In the genomic region with DNA sequence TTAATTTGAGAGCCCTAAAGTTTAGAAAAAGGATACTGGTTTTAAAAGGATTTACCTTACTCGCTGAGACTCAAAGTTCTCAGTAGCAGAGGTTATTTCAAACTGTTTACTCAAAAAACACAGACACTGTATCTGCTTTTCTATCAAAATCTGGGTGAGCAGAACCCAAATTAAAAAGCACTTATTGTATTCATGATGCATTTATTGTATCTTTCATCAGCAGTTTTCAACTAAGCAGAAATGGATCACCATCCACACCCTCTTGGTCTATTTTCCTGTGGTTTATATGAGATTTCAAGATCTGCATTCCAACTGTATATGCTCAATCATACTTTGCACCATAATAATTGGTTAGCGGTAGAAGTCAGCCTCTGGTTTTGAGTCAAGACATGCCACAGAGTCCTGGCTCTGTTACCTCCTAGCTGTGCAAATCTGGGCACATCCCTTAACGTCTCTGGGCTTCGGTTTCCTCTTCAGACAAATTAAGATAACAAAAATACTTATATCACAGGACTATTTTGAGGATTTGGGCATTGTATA, we compare ENCODE assay signal across 23 cellular contexts.
DNase-seq lines count a peak whose midpoint lies in the region; ATAC-seq and TF ChIP-seq lines count a peak whose summit lies in the region.
"Had no signal": no experiment of that assay in that cellular context is flagged by ENCODE, and none has a peak within 500 bp of the region (broad histone marks: within the 10 kb centered on the region; RNA-seq: fewer than 3 reads in every experiment).

No MANE protein-coding gene starts in this region.

- in situ Hi-C loops in astrocyte of the spinal cord (cut with HindIII; ENCODE audit: low sequenced_read_pairs) = no loop called here

- peak; percentile 45 for DNase-seq in AG10803 (ENCODE audit: low read depth)
- DNase-seq in RWPE2 (ENCODE audit: low spot score) = no peak
- DNase-seq in astrocyte of the spinal cord (ENCODE audit: low read depth, low spot score) = peak; percentile 1
- DNase-seq in glomerular visceral epithelial cell (ENCODE audit: extremely low spot score) = peak; percentile 29
- no peak for DNase-seq in AG08396 (ENCODE audit: low spot score)
- no peak for DNase-seq in tibial artery
- no peak for DNase-seq in right atrium auricular region (ENCODE audit: low spot score)
- DNase-seq: BE2C; CD8-positive, alpha-beta memory T cell; DMS 273 treated with DMSO at 0.1 percent for 48 hours; DMS79 treated with DMSO at 0.1 percent for 48 hours; GF-D8; NCI-H1092 treated with DMSO at 0.1 percent for 48 hours; NCI-H1436 treated with DMSO at 0.1 percent for 48 hours; NCI-H187 treated with DMSO at 0.1 percent for 48 hours; NCI-H2107; NCI-H524; NCI-H82; SHP77 treated with DMSO at 0.1 percent for 48 hours had no signal

- no peak for TF ChIP-seq CTCF in AG10803 (conservative IDR thresholded peaks at IDR 0.05; ENCODE audit: low read length)
- TF ChIP-seq CTCF in RWPE2 (IDR thresholded peaks at IDR 0.05; ENCODE audit: poor library complexity, severe bottlenecking) = no peak
- TF ChIP-seq CTCF in astrocyte of the spinal cord (IDR thresholded peaks at IDR 0.05; ENCODE audit: low read depth, low read length) = no peak
- no peak for TF ChIP-seq CTCF in tibial artery (IDR thresholded peaks at IDR 0.05)
- no peak for TF ChIP-seq CTCF in right atrium auricular region (IDR thresholded peaks at IDR 0.05)

- H3K27ac ChIP-seq in RWPE2 (ENCODE audit: poor library complexity, severe bottlenecking) (no peak overlapping the region), tibial artery (no peak overlapping the region), right atrium auricular region (no peak overlapping the region)
- H3K27ac ChIP-seq: HL-60, RWPE1, SK-N-MC had no signal

- H3K36me3 ChIP-seq in RWPE2 (ENCODE audit: low read depth) (no peaks in the 10 kb centered on the region), tibial artery (no peaks in the 10 kb centered on the region), right atrium auricular region (no peaks in the 10 kb centered on the region)
- H3K36me3 ChIP-seq: BE2C had no signal

- H3K4me1 ChIP-seq in RWPE2 (ENCODE audit: insufficient read depth, poor library complexity, severe bottlenecking) (peaks cover 4% of the 10 kb centered on the region), tibial artery (no peaks in the 10 kb centered on the region), right atrium auricular region (no peaks in the 10 kb centered on the region)
- H3K4me1 ChIP-seq: BE2C had no signal

- ATAC-seq in RWPE2 (ENCODE audit: low read depth) = peak; percentile 53; the same call in 2 of the 3 replicates
- ATAC-seq: HCT116 had no signal

- intact Hi-C loops in tibial artery (cut with DNase I; ENCODE audit: low total_unique reads) = no loop called here

- no peak overlapping the region for H3K4me3 ChIP-seq in AG10803 (ENCODE audit: low read length)
- H3K4me3 ChIP-seq in RWPE2 (ENCODE audit: severe bottlenecking) = no peak overlapping the region
- H3K4me3 ChIP-seq in astrocyte of the spinal cord (ENCODE audit: low read depth, low read length) = no peak overlapping the region
- no peak overlapping the region for H3K4me3 ChIP-seq in tibial artery
- H3K4me3 ChIP-seq in right atrium auricular region = no peak overlapping the region
- H3K4me3 ChIP-seq: SK-N-MC had no signal

- H3K9me3 ChIP-seq in RWPE2 (ENCODE audit: severe bottlenecking) = no peaks in the 10 kb centered on the region
- no peaks in the 10 kb centered on the region for H3K9me3 ChIP-seq in tibial artery
- H3K9me3 ChIP-seq in right atrium auricular region = no peaks in the 10 kb centered on the region
- H3K9me3 ChIP-seq: BE2C had no signal

- no peaks in the 10 kb centered on the region for H3K27me3 ChIP-seq in RWPE2 (ENCODE audit: insufficient read depth, poor library complexity, severe bottlenecking)
- H3K27me3 ChIP-seq in tibial artery = no peaks in the 10 kb centered on the region
- H3K27me3 ChIP-seq in right atrium auricular region = no peaks in the 10 kb centered on the region

Comparison
In these comparisons a context has a peak if more than half of its experiments do, and no peak if none do; other contexts are left out.
1. DNase-seq: peak in AG10803 (single experiment), astrocyte of the spinal cord (single experiment) and glomerular visceral epithelial cell (single experiment); none in RWPE2 (single experiment), AG08396 (single experiment), tibial artery (0 of 2) and right atrium auricular region (single experiment).